17 cellular contexts compared by ENCODE assay signal in genomic region chrX:66863721-66864120, GRCh38.
DNase-seq lines count a peak whose midpoint lies in the region; ATAC-seq and TF ChIP-seq lines count a peak whose summit lies in the region.
"Had no signal": no experiment of that assay in that cellular context is flagged by ENCODE, and none has a peak within 500 bp of the region (broad histone marks: within the 10 kb centered on the region; RNA-seq: fewer than 3 reads in every experiment).

No MANE protein-coding gene starts in this region.

- H3K36me3 ChIP-seq in left lung, result no peaks in the 10 kb centered on the region
- H3K36me3 ChIP-seq in thoracic aorta, result no peaks in the 10 kb centered on the region

- H3K4me3 ChIP-seq in LNCaP clone FGC (ENCODE audit: low read depth, low read length) (no peak overlapping the region), left lung (no peak overlapping the region), thoracic aorta (no peak overlapping the region)

- peak; percentile 27 for ATAC-seq in left lung
- no peak for ATAC-seq in thoracic aorta (ENCODE audit: insufficient number of reproducible peaks, low FRiP score, low read depth)
- ATAC-seq in HG02885 (IDR thresholded peaks at IDR 0.05; ENCODE audit: poor library complexity, unreplicated experiment), result no peak
- no peak for ATAC-seq in HG03196 (IDR thresholded peaks at IDR 0.05; ENCODE audit: unreplicated experiment)

- intact Hi-C loops in left lung (cut with DNase I), result no loop called here

- peak; percentile 34 for DNase-seq in LNCaP clone FGC (ENCODE audit: low read depth)
- DNase-seq in left lung, result no peak
- peak; percentile 2 for DNase-seq in thoracic aorta (ENCODE audit: low spot score)
- no peak for DNase-seq in NCI-H446 (lab: John Stamatoyannopoulos, UW)
- DNase-seq: AML-193, DMS 273 treated with DMSO at 0.1 percent for 48 hours, H7, Kasumi-1, MM.1S, NCI-H1092, NCI-H2081 treated with DMSO at 0.1 percent for 48 hours, NCI-H524, NCI-H82 had no signal

- no peaks in the 10 kb centered on the region for H3K9me3 ChIP-seq in left lung
- no peaks in the 10 kb centered on the region for H3K9me3 ChIP-seq in thoracic aorta

- no peak for TF ChIP-seq CTCF in LNCaP clone FGC (IDR thresholded peaks at IDR 0.05; ENCODE audit: control insufficient read depth, extremely low read depth, insufficient read depth)
- no peak for TF ChIP-seq CTCF in VCaP (conservative IDR thresholded peaks at IDR 0.05)
- no peak for TF ChIP-seq CTCF in left lung (IDR thresholded peaks at IDR 0.05)
- no peak for TF ChIP-seq CTCF in thoracic aorta (IDR thresholded peaks at IDR 0.05)

- H3K27me3 ChIP-seq in left lung (no peaks in the 10 kb centered on the region), thoracic aorta (replicated peaks; ENCODE audit: insufficient read depth) (no peaks in the 10 kb centered on the region)

- H3K4me1 ChIP-seq in left lung (no peaks in the 10 kb centered on the region), thoracic aorta (ENCODE audit: control insufficient read depth in 1 of 2, low read depth in 2 of 2) (peaks cover 0 to 25% of the 10 kb centered on the region in 2 donors)

- H3K27ac ChIP-seq in VCaP (peak overlapping the region; percentile 7; the same call in 1 of the 2 replicates), left lung (no peak overlapping the region), thoracic aorta (peak overlapping the region; percentile 63 to 74)
- H3K27ac ChIP-seq: HL-60 had no signal

Comparison
In these comparisons a context has a peak if more than half of its experiments do, and no peak if none do; other contexts are left out.
1. DNase-seq: peak in LNCaP clone FGC (single experiment) and thoracic aorta (single experiment); none in left lung (0 of 2) and NCI-H446 (0 of 2).
2. H3K27ac ChIP-seq: peak in VCaP (single experiment) and thoracic aorta (2 of 2); none in left lung (0 of 2).